ENCODE assay signal across 1 cellular context in genomic region chr6:107114213-107114871, GRCh38.
TF ChIP-seq lines count a peak whose summit lies in the region.

No MANE protein-coding gene starts in this region.

TF ChIP-seq in HepG2, 621 proteins besides CTCF, POLR2A, EP300 and RAD21 (continued from another document and continues in another):
- 0 out of 2 replicates have a peak, but pooled peaks have one; percentile 51 for TF ChIP-seq SNAPC5 (CRISPR knock-in tag; IDR thresholded peaks at IDR 0.05; ENCODE audit: borderline replicate concordance)
- no peak for TF ChIP-seq ZFP37 (CRISPR knock-in tag; IDR thresholded peaks at IDR 0.05; ENCODE audit: borderline replicate concordance)
- TF ChIP-seq FOXK1 (CRISPR knock-in tag; IDR thresholded peaks at IDR 0.05; ENCODE audit: borderline replicate concordance, low read depth) = no peak
- TF ChIP-seq, protein P1, sequence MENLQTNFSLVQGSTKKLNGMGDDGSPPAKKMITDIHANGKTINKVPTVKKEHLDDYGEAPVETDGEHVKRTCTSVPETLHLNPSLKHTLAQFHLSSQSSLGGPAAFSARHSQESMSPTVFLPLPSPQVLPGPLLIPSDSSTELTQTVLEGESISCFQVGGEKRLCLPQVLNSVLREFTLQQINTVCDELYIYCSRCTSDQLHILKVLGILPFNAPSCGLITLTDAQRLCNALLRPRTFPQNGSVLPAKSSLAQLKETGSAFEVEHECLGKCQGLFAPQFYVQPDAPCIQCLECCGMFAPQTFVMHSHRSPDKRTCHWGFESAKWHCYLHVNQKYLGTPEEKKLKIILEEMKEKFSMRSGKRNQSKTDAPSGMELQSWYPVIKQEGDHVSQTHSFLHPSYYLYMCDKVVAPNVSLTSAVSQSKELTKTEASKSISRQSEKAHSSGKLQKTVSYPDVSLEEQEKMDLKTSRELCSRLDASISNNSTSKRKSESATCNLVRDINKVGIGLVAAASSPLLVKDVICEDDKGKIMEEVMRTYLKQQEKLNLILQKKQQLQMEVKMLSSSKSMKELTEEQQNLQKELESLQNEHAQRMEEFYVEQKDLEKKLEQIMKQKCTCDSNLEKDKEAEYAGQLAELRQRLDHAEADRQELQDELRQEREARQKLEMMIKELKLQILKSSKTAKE (CRISPR knock-in tag; IDR thresholded peaks at IDR 0.05; ENCODE audit: borderline replicate concordance) = no peak
- no peak for TF ChIP-seq WIZ (CRISPR knock-in tag; IDR thresholded peaks at IDR 0.05)
- TF ChIP-seq KDM2A (CRISPR knock-in tag; IDR thresholded peaks at IDR 0.05; ENCODE audit: borderline replicate concordance, low read depth) = peak; percentile 56; the same call in 1 of the 2 replicates
- peak; percentile 51 for TF ChIP-seq HNRNPLL (IDR thresholded peaks at IDR 0.05; ENCODE audit: low read depth, low read length, poor library complexity, severe bottlenecking)
- TF ChIP-seq ZMYM4 (CRISPR knock-in tag; IDR thresholded peaks at IDR 0.05) = peak; percentile 81; the same call in 1 of the 2 replicates
- 0 out of 2 replicates have a peak, but pooled peaks have one; percentile 6 for TF ChIP-seq SOX5 (CRISPR knock-in tag; IDR thresholded peaks at IDR 0.05; ENCODE audit: borderline replicate concordance)
- TF ChIP-seq, protein P2, sequence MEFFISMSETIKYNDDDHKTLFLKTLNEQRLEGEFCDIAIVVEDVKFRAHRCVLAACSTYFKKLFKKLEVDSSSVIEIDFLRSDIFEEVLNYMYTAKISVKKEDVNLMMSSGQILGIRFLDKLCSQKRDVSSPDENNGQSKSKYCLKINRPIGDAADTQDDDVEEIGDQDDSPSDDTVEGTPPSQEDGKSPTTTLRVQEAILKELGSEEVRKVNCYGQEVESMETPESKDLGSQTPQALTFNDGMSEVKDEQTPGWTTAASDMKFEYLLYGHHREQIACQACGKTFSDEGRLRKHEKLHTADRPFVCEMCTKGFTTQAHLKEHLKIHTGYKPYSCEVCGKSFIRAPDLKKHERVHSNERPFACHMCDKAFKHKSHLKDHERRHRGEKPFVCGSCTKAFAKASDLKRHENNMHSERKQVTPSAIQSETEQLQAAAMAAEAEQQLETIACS (CRISPR knock-in tag; IDR thresholded peaks at IDR 0.05) = peak; percentile 31; the same call in 1 of the 2 replicates
- peak; percentile 50 for TF ChIP-seq PHF8 (CRISPR knock-in tag; IDR thresholded peaks at IDR 0.05)
- peak; percentile 29; the same call in 1 of the 2 replicates for TF ChIP-seq SIN3A (IDR thresholded peaks at IDR 0.05; ENCODE audit: borderline replicate concordance, low read depth, low read length)
- TF ChIP-seq, protein P3, sequence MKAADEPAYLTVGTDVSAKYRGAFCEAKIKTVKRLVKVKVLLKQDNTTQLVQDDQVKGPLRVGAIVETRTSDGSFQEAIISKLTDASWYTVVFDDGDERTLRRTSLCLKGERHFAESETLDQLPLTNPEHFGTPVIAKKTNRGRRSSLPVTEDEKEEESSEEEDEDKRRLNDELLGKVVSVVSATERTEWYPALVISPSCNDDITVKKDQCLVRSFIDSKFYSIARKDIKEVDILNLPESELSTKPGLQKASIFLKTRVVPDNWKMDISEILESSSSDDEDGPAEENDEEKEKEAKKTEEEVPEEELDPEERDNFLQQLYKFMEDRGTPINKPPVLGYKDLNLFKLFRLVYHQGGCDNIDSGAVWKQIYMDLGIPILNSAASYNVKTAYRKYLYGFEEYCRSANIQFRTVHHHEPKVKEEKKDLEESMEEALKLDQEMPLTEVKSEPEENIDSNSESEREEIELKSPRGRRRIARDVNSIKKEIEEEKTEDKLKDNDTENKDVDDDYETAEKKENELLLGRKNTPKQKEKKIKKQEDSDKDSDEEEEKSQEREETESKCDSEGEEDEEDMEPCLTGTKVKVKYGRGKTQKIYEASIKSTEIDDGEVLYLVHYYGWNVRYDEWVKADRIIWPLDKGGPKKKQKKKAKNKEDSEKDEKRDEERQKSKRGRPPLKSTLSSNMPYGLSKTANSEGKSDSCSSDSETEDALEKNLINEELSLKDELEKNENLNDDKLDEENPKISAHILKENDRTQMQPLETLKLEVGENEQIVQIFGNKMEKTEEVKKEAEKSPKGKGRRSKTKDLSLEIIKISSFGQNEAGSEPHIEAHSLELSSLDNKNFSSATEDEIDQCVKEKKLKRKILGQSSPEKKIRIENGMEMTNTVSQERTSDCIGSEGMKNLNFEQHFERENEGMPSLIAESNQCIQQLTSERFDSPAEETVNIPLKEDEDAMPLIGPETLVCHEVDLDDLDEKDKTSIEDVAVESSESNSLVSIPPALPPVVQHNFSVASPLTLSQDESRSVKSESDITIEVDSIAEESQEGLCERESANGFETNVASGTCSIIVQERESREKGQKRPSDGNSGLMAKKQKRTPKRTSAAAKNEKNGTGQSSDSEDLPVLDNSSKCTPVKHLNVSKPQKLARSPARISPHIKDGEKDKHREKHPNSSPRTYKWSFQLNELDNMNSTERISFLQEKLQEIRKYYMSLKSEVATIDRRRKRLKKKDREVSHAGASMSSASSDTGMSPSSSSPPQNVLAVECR (CRISPR knock-in tag; IDR thresholded peaks at IDR 0.05; ENCODE audit: borderline replicate concordance) = peak; percentile 70; the same call in 1 of the 2 replicates
- peak; percentile 38; the same call in 1 of the 2 replicates for TF ChIP-seq ZNF629 (CRISPR knock-in tag; conservative IDR thresholded peaks at IDR 0.05)
- no peak for TF ChIP-seq ZNF790 (CRISPR knock-in tag; IDR thresholded peaks at IDR 0.05; ENCODE audit: borderline replicate concordance)
- TF ChIP-seq ZNF772 (CRISPR knock-in tag; IDR thresholded peaks at IDR 0.05) = peak; percentile 12; the same call in 1 of the 2 replicates
- TF ChIP-seq, protein P4, sequence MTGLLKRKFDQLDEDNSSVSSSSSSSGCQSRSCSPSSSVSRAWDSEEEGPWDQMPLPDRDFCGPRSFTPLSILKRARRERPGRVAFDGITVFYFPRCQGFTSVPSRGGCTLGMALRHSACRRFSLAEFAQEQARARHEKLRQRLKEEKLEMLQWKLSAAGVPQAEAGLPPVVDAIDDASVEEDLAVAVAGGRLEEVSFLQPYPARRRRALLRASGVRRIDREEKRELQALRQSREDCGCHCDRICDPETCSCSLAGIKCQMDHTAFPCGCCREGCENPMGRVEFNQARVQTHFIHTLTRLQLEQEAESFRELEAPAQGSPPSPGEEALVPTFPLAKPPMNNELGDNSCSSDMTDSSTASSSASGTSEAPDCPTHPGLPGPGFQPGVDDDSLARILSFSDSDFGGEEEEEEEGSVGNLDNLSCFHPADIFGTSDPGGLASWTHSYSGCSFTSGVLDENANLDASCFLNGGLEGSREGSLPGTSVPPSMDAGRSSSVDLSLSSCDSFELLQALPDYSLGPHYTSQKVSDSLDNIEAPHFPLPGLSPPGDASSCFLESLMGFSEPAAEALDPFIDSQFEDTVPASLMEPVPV (CRISPR knock-in tag; IDR thresholded peaks at IDR 0.05) = no peak
- TF ChIP-seq, protein P5, sequence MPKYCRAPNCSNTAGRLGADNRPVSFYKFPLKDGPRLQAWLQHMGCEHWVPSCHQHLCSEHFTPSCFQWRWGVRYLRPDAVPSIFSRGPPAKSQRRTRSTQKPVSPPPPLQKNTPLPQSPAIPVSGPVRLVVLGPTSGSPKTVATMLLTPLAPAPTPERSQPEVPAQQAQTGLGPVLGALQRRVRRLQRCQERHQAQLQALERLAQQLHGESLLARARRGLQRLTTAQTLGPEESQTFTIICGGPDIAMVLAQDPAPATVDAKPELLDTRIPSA (CRISPR knock-in tag; IDR thresholded peaks at IDR 0.05; ENCODE audit: borderline replicate concordance) = no peak
- TF ChIP-seq, protein P6, sequence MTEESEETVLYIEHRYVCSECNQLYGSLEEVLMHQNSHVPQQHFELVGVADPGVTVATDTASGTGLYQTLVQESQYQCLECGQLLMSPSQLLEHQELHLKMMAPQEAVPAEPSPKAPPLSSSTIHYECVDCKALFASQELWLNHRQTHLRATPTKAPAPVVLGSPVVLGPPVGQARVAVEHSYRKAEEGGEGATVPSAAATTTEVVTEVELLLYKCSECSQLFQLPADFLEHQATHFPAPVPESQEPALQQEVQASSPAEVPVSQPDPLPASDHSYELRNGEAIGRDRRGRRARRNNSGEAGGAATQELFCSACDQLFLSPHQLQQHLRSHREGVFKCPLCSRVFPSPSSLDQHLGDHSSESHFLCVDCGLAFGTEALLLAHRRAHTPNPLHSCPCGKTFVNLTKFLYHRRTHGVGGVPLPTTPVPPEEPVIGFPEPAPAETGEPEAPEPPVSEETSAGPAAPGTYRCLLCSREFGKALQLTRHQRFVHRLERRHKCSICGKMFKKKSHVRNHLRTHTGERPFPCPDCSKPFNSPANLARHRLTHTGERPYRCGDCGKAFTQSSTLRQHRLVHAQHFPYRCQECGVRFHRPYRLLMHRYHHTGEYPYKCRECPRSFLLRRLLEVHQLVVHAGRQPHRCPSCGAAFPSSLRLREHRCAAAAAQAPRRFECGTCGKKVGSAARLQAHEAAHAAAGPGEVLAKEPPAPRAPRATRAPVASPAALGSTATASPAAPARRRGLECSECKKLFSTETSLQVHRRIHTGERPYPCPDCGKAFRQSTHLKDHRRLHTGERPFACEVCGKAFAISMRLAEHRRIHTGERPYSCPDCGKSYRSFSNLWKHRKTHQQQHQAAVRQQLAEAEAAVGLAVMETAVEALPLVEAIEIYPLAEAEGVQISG (CRISPR knock-in tag; IDR thresholded peaks at IDR 0.05) = peak; percentile 90
- peak; percentile 78 for TF ChIP-seq MYC (CRISPR knock-in tag; IDR thresholded peaks at IDR 0.05; ENCODE audit: borderline replicate concordance)
- TF ChIP-seq ZNF124 (CRISPR knock-in tag; IDR thresholded peaks at IDR 0.05) = no peak
- TF ChIP-seq RXRB (CRISPR knock-in tag; IDR thresholded peaks at IDR 0.05; ENCODE audit: borderline replicate concordance) = 0 out of 2 replicates have a peak, but pooled peaks have one; percentile 13
- peak; percentile 33; the same call in 1 of the 2 replicates for TF ChIP-seq KDM5B (CRISPR knock-in tag; IDR thresholded peaks at IDR 0.05; ENCODE audit: borderline replicate concordance)
- peak; percentile 76 for TF ChIP-seq RBFOX2 (IDR thresholded peaks at IDR 0.05; ENCODE audit: low read depth, low read length)
- peak; percentile 59 for TF ChIP-seq ZNF639 (CRISPR knock-in tag; conservative IDR thresholded peaks at IDR 0.05)
- TF ChIP-seq E2F2 (CRISPR knock-in tag; IDR thresholded peaks at IDR 0.05; ENCODE audit: borderline replicate concordance) = 0 out of 2 replicates have a peak, but pooled peaks have one; percentile 65
- no peak for TF ChIP-seq PTBP1 (IDR thresholded peaks at IDR 0.05; ENCODE audit: low read depth, low read length, poor library complexity, severe bottlenecking)
- TF ChIP-seq MYPOP (CRISPR knock-in tag; IDR thresholded peaks at IDR 0.05) = peak; percentile 56; the same call in 1 of the 2 replicates
- no peak for TF ChIP-seq LRRFIP1 (CRISPR knock-in tag; conservative IDR thresholded peaks at IDR 0.05)
- no peak for TF ChIP-seq PAWR (CRISPR knock-in tag; IDR thresholded peaks at IDR 0.05; ENCODE audit: borderline replicate concordance)
- no peak for TF ChIP-seq ZNF232 (CRISPR knock-in tag; IDR thresholded peaks at IDR 0.05; ENCODE audit: borderline replicate concordance)
- peak; percentile 32; the same call in 1 of the 2 replicates for TF ChIP-seq PHF21A (CRISPR knock-in tag; IDR thresholded peaks at IDR 0.05)
- no peak for TF ChIP-seq ZNF460 (CRISPR knock-in tag; IDR thresholded peaks at IDR 0.05; ENCODE audit: borderline replicate concordance)
- TF ChIP-seq, protein P7, sequence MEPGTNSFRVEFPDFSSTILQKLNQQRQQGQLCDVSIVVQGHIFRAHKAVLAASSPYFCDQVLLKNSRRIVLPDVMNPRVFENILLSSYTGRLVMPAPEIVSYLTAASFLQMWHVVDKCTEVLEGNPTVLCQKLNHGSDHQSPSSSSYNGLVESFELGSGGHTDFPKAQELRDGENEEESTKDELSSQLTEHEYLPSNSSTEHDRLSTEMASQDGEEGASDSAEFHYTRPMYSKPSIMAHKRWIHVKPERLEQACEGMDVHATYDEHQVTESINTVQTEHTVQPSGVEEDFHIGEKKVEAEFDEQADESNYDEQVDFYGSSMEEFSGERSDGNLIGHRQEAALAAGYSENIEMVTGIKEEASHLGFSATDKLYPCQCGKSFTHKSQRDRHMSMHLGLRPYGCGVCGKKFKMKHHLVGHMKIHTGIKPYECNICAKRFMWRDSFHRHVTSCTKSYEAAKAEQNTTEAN (CRISPR knock-in tag; conservative IDR thresholded peaks at IDR 0.05) = no peak; the same call in 1 of the 2 replicates
